In the genomic region with DNA sequence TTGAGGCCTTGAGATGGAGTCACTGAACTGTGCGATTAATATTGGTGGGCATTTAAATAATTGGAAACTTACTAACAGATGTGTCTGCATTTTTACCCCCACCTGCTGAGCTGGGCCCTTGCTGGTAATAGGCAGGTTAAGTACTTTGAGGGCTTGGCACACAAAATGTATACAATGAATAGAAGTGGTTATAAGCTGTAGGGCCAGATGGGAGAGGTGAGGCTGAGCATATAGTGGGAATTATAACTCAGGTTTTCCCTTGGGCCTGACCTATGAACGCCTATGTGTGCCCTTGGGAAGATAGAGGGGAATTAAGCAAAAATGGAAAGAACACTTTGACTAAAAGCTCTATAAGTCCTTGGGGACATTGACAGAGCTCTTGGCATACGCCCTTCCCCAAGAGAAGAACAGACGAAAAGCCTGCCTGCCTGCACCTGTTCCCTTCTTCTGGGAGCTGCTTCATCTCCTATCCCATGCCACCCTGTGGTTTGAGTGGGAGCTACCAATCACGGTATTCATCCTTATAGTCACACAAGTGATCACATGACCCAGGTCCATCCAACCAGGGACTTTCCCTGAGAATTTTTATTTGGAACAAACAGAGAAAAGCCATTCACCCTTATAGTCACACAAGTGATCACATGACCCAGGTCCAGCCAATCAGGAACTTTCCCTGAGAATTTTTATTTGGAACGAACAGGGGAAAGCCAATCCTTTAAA, we compare ENCODE assay signal across 28 cellular contexts.
DNase-seq lines count a peak whose midpoint lies in the region; TF ChIP-seq lines count a peak whose summit lies in the region.
"Had no signal": no experiment of that assay in that cellular context is flagged by ENCODE, and none has a peak within 500 bp of the region (broad histone marks: within the 10 kb centered on the region; RNA-seq: fewer than 3 reads in every experiment).

No MANE protein-coding gene starts in this region.

- no peak overlapping the region for H2AK5ac ChIP-seq in neuronal stem cell (ENCODE audit: low read depth, low read length)

- H3K4me1 ChIP-seq in neuronal stem cell (ENCODE audit: control insufficient read depth in 2 of 2, insufficient read depth in 1 of 2, low read depth in 1 of 2, low read length in 2 of 2) (no peaks in the 10 kb centered on the region), uterus (no peaks in the 10 kb centered on the region)
- H3K4me1 ChIP-seq: BE2C, esophagus squamous epithelium, gastrocnemius medialis, left ventricle myocardium inferior had no signal

- intact Hi-C loops in uterus (cut with DNase I; ENCODE audit: low total_unique reads): no loop called here

- no peak overlapping the region for H2BK12ac ChIP-seq in neuronal stem cell (ENCODE audit: low read length)

- no peak overlapping the region for H3K27ac ChIP-seq in neuronal stem cell (replicated peaks; ENCODE audit: low read length)
- H3K27ac ChIP-seq in uterus: no peak overlapping the region
- H3K27ac ChIP-seq: cardiac muscle cell, coronary artery, esophagus squamous epithelium, gastrocnemius medialis, left ventricle myocardium inferior had no signal

- H3K36me3 ChIP-seq in neuronal stem cell (replicated peaks in 1 of 2; ENCODE audit: control insufficient read depth in 2 of 2, insufficient read depth in 2 of 2, low read length in 2 of 2) (no peaks in the 10 kb centered on the region), uterus (no peaks in the 10 kb centered on the region)
- H3K36me3 ChIP-seq: BE2C, cardiac muscle cell, esophagus squamous epithelium, gastrocnemius medialis, left ventricle myocardium inferior had no signal

- no peak overlapping the region for H2BK5ac ChIP-seq in neuronal stem cell (ENCODE audit: low read length)

- no peak for TF ChIP-seq CTCF in uterus (IDR thresholded peaks at IDR 0.05)

- TF ChIP-seq POLR2A in uterus (IDR thresholded peaks at IDR 0.05): no peak

- no peak overlapping the region for H3K23ac ChIP-seq in neuronal stem cell (ENCODE audit: low read depth, low read length, poor library complexity)

- no peaks in the 10 kb centered on the region for H3K79me1 ChIP-seq in neuronal stem cell (ENCODE audit: low read depth, low read length)

- no peak overlapping the region for H3K4me3 ChIP-seq in neuronal stem cell (ENCODE audit: low read length in 2 of 2)
- H3K4me3 ChIP-seq in uterus: no peak overlapping the region
- H3K4me3 ChIP-seq: cardiac muscle cell, coronary artery, esophagus squamous epithelium, gastrocnemius medialis, left ventricle myocardium inferior, smooth muscle cell had no signal

- H3K14ac ChIP-seq in neuronal stem cell (ENCODE audit: low read length): no peak overlapping the region

- no peak overlapping the region for H2AFZ ChIP-seq in neuronal stem cell (ENCODE audit: low read length)

- H3K4ac ChIP-seq in neuronal stem cell (ENCODE audit: low read length): no peak overlapping the region

- no peak overlapping the region for H2BK120ac ChIP-seq in neuronal stem cell (ENCODE audit: low read depth, low read length)

- H4K8ac ChIP-seq in neuronal stem cell (ENCODE audit: low read depth, low read length): no peak overlapping the region

- H3K9me3 ChIP-seq in neuronal stem cell (replicated peaks in 1 of 2; ENCODE audit: control insufficient read depth in 2 of 2, insufficient read depth in 1 of 2, low read depth in 1 of 2, low read length in 2 of 2): peaks cover 0 to 2% of the 10 kb centered on the region in 2 donors
- no peaks in the 10 kb centered on the region for H3K9me3 ChIP-seq in uterus
- H3K9me3 ChIP-seq: BE2C, gastrocnemius medialis had no signal

- peak overlapping the region; percentile 4 for H3K9ac ChIP-seq in neuronal stem cell (ENCODE audit: low read depth, low read length, poor library complexity)

- H3K18ac ChIP-seq in neuronal stem cell (ENCODE audit: low read length): peak overlapping the region; percentile 33

- no CpG with 5 or more reads among the region's 6 CpGs for WGBS in neuronal stem cell (ENCODE audit: extremely low coverage in 2 of 2, insufficient read length in 2 of 2, insufficient replicate concordance in 1 of 2), 2 donors

- no peak overlapping the region for H2BK15ac ChIP-seq in neuronal stem cell (ENCODE audit: low read length)

- no peak overlapping the region for H3K4me2 ChIP-seq in neuronal stem cell (ENCODE audit: insufficient read depth, low read length, poor library complexity, severe bottlenecking)
- H3K4me2 ChIP-seq: smooth muscle cell had no signal

- H4K91ac ChIP-seq in neuronal stem cell (ENCODE audit: low read depth, low read length, poor library complexity): no peak overlapping the region

- DNase-seq in NCI-H2227 (lab: John Stamatoyannopoulos, UW; ENCODE audit: unreplicated experiment) (peak; percentile 43), NCI-H2227 treated with DMSO at 0.1 percent for 48 hours (lab: John Stamatoyannopoulos, UW) (no peak), NCI-H1436 treated with DMSO at 0.1 percent for 48 hours (lab: John Stamatoyannopoulos, UW) (peak; percentile 42), NCI-H524 treated with DMSO at 0.1 percent for 48 hours (lab: John Stamatoyannopoulos, UW) (peak; percentile 99), neuronal stem cell (ENCODE audit: low spot score) (no peak), uterus (no peak), GM19240 (ENCODE audit: insufficient read length, low spot score) (no peak)
- DNase-seq in activated effector memory CD4-positive, alpha-beta T cell treated with Interleukin-2 at 50 U/mL for 16 hours: no peak
- DNase-seq: activated CD4-positive, alpha-beta T cell treated with anti-CD3 and anti-CD28 coated beads, Interleukin-2, amount 50 U/mL, for 4 hours; activated CD4-positive, CD25-positive, alpha-beta regulatory T cell; activated CD8-positive, alpha-beta memory T cell treated with anti-CD3 and anti-CD28 coated beads, Interleukin-2, amount 50 U/mL, for 4 hours; BE2C; COR-L47; effector memory CD8-positive, alpha-beta T cell; esophagus squamous epithelium; gastrocnemius medialis; HFFc6; hippocampal formation; left ventricle myocardium inferior; natural killer cell; NCI-H187 treated with DMSO at 0.1 percent for 48 hours; PC-3; SHP77; stimulated activated CD4-positive, alpha-beta T cell treated with anti-CD3 and anti-CD28 coated beads, Interleukin-4, amount 100 ng/mL, for 1 hour; T-helper 9 cell had no signal

- no peaks in the 10 kb centered on the region for H3K27me3 ChIP-seq in neuronal stem cell (ENCODE audit: control insufficient read depth in 3 of 3, insufficient read depth in 3 of 3, low read depth in 1 of 3, low read length in 3 of 3)
- no peaks in the 10 kb centered on the region for H3K27me3 ChIP-seq in uterus
- H3K27me3 ChIP-seq: BE2C, cardiac muscle cell had no signal

Comparison
In these comparisons a context has a peak if more than half of its experiments do, and no peak if none do; other contexts are left out.
1. DNase-seq: peak in NCI-H2227 (single experiment), NCI-H1436 treated with DMSO at 0.1 percent for 48 hours (single experiment) and NCI-H524 treated with DMSO at 0.1 percent for 48 hours (single experiment); none in NCI-H2227 treated with DMSO at 0.1 percent for 48 hours (single experiment), neuronal stem cell (single experiment), activated effector memory CD4-positive, alpha-beta T cell treated with Interleukin-2 at 50 U/mL for 16 hours (single experiment), uterus (0 of 2) and GM19240 (single experiment).